8 cellular contexts compared by ENCODE assay signal in the genomic region with DNA sequence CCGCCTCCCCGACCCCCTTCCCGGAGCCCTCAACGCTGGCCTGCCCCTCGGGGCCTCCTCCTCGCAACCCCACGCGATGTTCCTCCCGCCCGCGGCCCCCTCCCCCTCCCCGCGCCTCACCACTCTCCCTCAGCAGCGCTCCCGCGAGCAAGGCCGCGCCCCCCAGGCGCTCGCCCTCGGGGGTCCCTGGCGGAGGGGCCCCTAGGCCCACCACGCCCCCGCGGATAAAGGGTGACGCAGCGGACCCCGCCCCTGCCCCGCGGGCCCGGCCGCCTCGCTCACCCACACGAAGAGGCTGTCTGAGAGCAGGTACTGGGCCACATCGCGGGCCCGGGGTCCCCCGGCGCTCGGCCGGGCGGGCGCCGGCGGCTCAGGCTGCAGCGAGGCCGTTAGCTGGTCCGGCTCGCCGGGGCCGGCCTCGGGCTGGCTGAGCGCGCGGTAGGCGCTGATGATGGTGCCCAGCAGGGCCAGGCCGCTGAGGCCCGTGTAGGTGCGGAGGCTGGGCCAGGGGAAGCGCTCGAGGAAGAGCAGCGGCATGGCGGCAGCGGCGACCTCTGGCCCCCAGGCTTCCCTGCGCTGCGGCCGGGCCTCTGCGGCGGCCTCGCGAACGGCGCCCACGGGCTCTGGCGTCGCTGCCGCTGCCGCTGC. TPM values are rescaled to one million over a fixed set of nuclear protein-coding genes. Genes with fewer than 3 reads are reported as not detected.
A peak's percentile ranks its signal among the peaks of the same experiment; 100 is the strongest.
DNase-seq lines count a peak whose midpoint lies in the region; ATAC-seq and TF ChIP-seq lines count a peak whose summit lies in the region.

No MANE protein-coding gene starts in this region.

- no peak for DNase-seq in GM12865 (ENCODE audit: low read depth)
- peak; percentile 37 for DNase-seq in HEK293T (ENCODE audit: extremely low spot score)
- DNase-seq in NCI-H1092 treated with DMSO at 0.1 percent for 48 hours (lab: John Stamatoyannopoulos, UW): peak; percentile 27
- peak; percentile 15 for DNase-seq in activated T-helper 1 cell treated with Interleukin-2 at 50 U/mL for 16 hours (ENCODE audit: low read depth)
- no peak for DNase-seq in foreskin keratinocyte
- no peak for DNase-seq in omental fat pad (ENCODE audit: low spot score)
- peak; percentile 55 to 85 for DNase-seq in aorta
- no peak for DNase-seq in NCI-H2107 treated with DMSO at 0.1 percent for 48 hours (lab: John Stamatoyannopoulos, UW; ENCODE audit: unreplicated experiment)

- no peaks in the 10 kb centered on the region for H3K9me3 ChIP-seq in aorta (ENCODE audit: control insufficient read depth, low read length)

- H3K27ac ChIP-seq in foreskin keratinocyte (peak overlapping the region; percentile 80), aorta (ENCODE audit: low read depth in 1 of 2, low read length in 2 of 2) (peak overlapping the region; percentile 94 to 98)

- POLR2A ChIA-PET in HEK293T (lab: Yijun Ruan, JAX): no interaction called here

- ATAC-seq in foreskin keratinocyte: peak; percentile 64
- peak; percentile 65 for ATAC-seq in omental fat pad (ENCODE audit: low FRiP score)
- peak; percentile 34 for ATAC-seq in aorta (ENCODE audit: low FRiP score)

- H3K36me3 ChIP-seq in aorta (ENCODE audit: control insufficient read depth in 1 of 2, insufficient read depth in 2 of 2, low read length in 1 of 2): no peaks in the 10 kb centered on the region

- CTCF ChIA-PET in HEK293T (lab: Yijun Ruan, JAX): interaction anchor here (0.8 kb wide), 1 partner anchor 14 kb away, joined by 3 read pairs; no protein-coding TSS in a partner anchor

- H3K4me1 ChIP-seq in foreskin keratinocyte (peaks cover 21% of the 10 kb centered on the region), aorta (ENCODE audit: control insufficient read depth in 1 of 2, insufficient read depth in 2 of 2, low read length in 2 of 2) (peaks cover 0 to 16% of the 10 kb centered on the region in 2 donors)

- H3K27me3 ChIP-seq in foreskin keratinocyte: no peaks in the 10 kb centered on the region
- H3K27me3 ChIP-seq in aorta (ENCODE audit: control insufficient read depth in 1 of 2, insufficient read depth in 2 of 2, low read length in 1 of 2): no peaks in the 10 kb centered on the region

- 1% methylated on average over 27 to 79 of the region's 79 CpGs for WGBS in aorta, 2 donors

- H3K4me3 ChIP-seq in GM12865 (ENCODE audit: low read depth, low read length) (peak overlapping the region; percentile 64), aorta (ENCODE audit: low read length in 2 of 2) (peak overlapping the region; percentile 98 to 100)

- TF ChIP-seq CTCF in GM12865 (IDR thresholded peaks at IDR 0.05; ENCODE audit: insufficient read depth, low read depth, low read length, missing control alignments): no peak
- no peak for TF ChIP-seq CTCF in foreskin keratinocyte (conservative IDR thresholded peaks at IDR 0.05)
- no peak for TF ChIP-seq CTCF in omental fat pad (IDR thresholded peaks at IDR 0.05)

- intact Hi-C loops in aorta (cut with DNase I): loop anchor here in 1 of 2 donors (10.0 kb wide), 1 partner anchor 230 kb away; a partner anchor contains a TSS

TF ChIP-seq in HEK293T, 16 proteins besides CTCF, POLR2A, EP300 and RAD21:
- TF ChIP-seq TARDBP (IDR thresholded peaks at IDR 0.05) (no peak), SP1 (IDR thresholded peaks at IDR 0.05) (no peak), FOXK2 (IDR thresholded peaks at IDR 0.05) (no peak), FOXM1 (IDR thresholded peaks at IDR 0.05; ENCODE audit: borderline replicate concordance) (no peak)
TF ChIP-seq in HEK293T: peak in this region for 0.

RNA-seq across cellular contexts. Expression of a gene that starts 0.4 kb away (rescaled TPM):
- total RNA-seq in foreskin keratinocyte: 68.3 and 69.7 TPM in 2 replicates
- 32.1 and 35.2 TPM in 2 replicates for polyA plus RNA-seq in foreskin keratinocyte
- 100 to 1,000 TPM; 126 to 215 (median 162) TPM for total RNA-seq in omental fat pad
- 100 to 1,000 TPM; 112 to 124 TPM for total RNA-seq in aorta
- 10 to 100 TPM; 34.6 to 66.1 TPM for polyA plus RNA-seq in aorta

RNA-seq across cellular contexts. Expression of a gene that starts 26.2 kb away (rescaled TPM):
- total RNA-seq in foreskin keratinocyte (83.8 and 90.7 TPM in 2 replicates), omental fat pad (10 to 100 TPM; 41.6 to 53.4 (median 46.0) TPM), aorta (10 to 100 TPM; 72.6 to 79.3 TPM)
- polyA plus RNA-seq in foreskin keratinocyte (64.1 and 74.2 TPM in 2 replicates), aorta (10 to 100 TPM; 21.0 to 31.8 TPM)

RNA-seq across cellular contexts. Expression of a gene that starts 26.4 kb away (rescaled TPM):
- 68.1 and 70.0 TPM in 2 replicates for total RNA-seq in foreskin keratinocyte
- 29.7 and 34.0 TPM in 2 replicates for polyA plus RNA-seq in foreskin keratinocyte
- total RNA-seq in omental fat pad: 10 to 100 TPM; 19.1 to 58.2 (median 30.9) TPM
- 10 to 100 TPM; 30.7 to 33.5 TPM for total RNA-seq in aorta
- polyA plus RNA-seq in aorta: 10 to 100 TPM; 18.5 to 21.0 TPM

Comparison
In these comparisons a context has a peak if more than half of its experiments do, and no peak if none do; other contexts are left out.
1. DNase-seq: peak in HEK293T (single experiment), NCI-H1092 treated with DMSO at 0.1 percent for 48 hours (single experiment), activated T-helper 1 cell treated with Interleukin-2 at 50 U/mL for 16 hours (single experiment) and aorta (2 of 2); none in GM12865 (single experiment), foreskin keratinocyte (0 of 2), omental fat pad (single experiment) and NCI-H2107 treated with DMSO at 0.1 percent for 48 hours (single experiment).
2. Peak in every context shown above with its lines, with median percentiles within 50 percentile points of each other: ATAC-seq.